8 cellular contexts compared by ENCODE assay signal in the genomic region with DNA sequence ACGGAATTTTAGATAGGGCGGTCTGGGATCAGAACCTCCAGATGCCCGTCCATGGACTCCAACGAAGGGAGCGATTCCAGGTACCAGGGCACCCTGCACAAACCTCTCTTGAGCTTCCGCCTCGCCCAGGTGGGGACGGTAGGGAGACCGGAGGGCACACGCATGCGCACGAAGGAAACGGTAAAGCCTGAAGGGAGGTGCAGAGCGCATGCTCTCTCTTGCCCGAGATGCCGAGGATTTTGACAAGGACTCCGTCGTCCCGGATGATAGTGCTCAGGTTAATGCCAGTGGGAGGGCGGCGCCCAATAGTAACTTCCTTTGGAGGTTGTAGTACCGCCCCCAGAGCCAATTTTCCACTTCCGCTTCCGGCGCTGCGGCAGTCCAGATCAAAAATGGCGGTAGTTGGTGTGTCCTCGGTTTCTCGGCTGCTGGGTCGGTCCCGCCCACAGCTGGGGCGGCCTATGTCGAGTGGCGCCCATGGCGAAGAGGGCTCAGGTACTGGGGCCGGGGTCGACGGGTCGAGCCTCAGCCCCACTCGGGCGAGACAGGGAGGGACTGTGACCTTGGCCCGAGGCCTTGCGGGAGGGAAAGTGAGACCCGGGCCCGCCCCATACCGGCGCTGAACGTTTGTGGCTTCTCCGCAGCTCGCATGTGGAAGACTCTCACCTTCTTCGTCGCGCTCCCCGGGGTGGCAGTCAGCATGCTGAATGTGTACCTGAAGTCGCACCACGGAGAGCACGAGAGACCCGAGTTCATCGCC. TPM values are rescaled to one million over a fixed set of nuclear protein-coding genes. Genes with fewer than 3 reads are reported as not detected.
DNase-seq lines count a peak whose midpoint lies in the region; ATAC-seq and TF ChIP-seq lines count a peak whose summit lies in the region.

Gene COX6A1 (plus strand): TSS at position 379 of the 760 bp plus-strand sequence. CDS start 14 bp downstream, at position 393.

- peaks cover 29% of the 10 kb centered on the region for H3K36me3 ChIP-seq in left ventricle myocardium inferior
- H3K36me3 ChIP-seq in prostate gland = peaks cover 0 to 2% of the 10 kb centered on the region in 2 donors
- H3K36me3 ChIP-seq in urinary bladder (ENCODE audit: insufficient read depth) = peaks cover 2% of the 10 kb centered on the region

- H3K27ac ChIP-seq in left ventricle myocardium inferior (replicated peaks) (peak within 1 kb of the TSS; percentile 95), prostate gland (peak within 1 kb of the TSS; percentile 75 to 76), urinary bladder (ENCODE audit: low read depth) (peak within 1 kb of the TSS; percentile 84)

- WGBS in prostate gland = under 1% methylated on average over 59 of the region's 59 CpGs
- WGBS in urinary bladder = under 1% methylated on average over 59 of the region's 59 CpGs

- H3K9me3 ChIP-seq in left ventricle myocardium inferior (replicated peaks) (no peaks in the 10 kb centered on the region), prostate gland (no peaks in the 10 kb centered on the region)

- peak within 1 kb of the TSS; percentile 93 for H3K27ac Mint-ChIP-seq in T-helper 1 cell treated with Interleukin-12 subunit alpha and Interleukin-12 subunit beta and Interleukin-4 antibody, amounts not matched to agents 30 μg/mL and 1 μg/mL, for 36 hours

- ATAC-seq in HG02884 (IDR thresholded peaks at IDR 0.05; ENCODE audit: unreplicated experiment) = peak; percentile 90

- TF ChIP-seq POLR2A in prostate gland (IDR thresholded peaks at IDR 0.05) = peak; percentile 31

- TF ChIP-seq CTCF in GM13977 (IDR thresholded peaks at IDR 0.05; ENCODE audit: extremely low read depth, insufficient read depth, missing control alignments) (peak; percentile 22), left ventricle myocardium inferior (IDR thresholded peaks at IDR 0.05; ENCODE audit: borderline replicate concordance) (no peak), prostate gland (IDR thresholded peaks at IDR 0.05) (peak in 1 of 4 experiments; percentile 36)

- H3K4me3 ChIP-seq in left ventricle myocardium inferior = peak within 1 kb of the TSS; percentile 94
- H3K4me3 ChIP-seq in prostate gland = peak within 1 kb of the TSS; percentile 63 to 87
- H3K4me3 ChIP-seq in urinary bladder (ENCODE audit: low read depth, low read length) = peak within 1 kb of the TSS; percentile 77

- DNase-seq in GM13977 (ENCODE audit: low spot score) (peak; percentile 97), NCI-H1694 (lab: John Stamatoyannopoulos, UW) (peak; percentile 98), amniotic stem cell (lab: John Stamatoyannopoulos, UW) (peak; percentile 95), left ventricle myocardium inferior (peak; percentile 95), prostate gland (ENCODE audit: low spot score) (peak; percentile 98)

- in situ Hi-C loops in GM13977 (cut with MboI; ENCODE audit: low pct_unique_long_range_greater_than_20kb, low sequenced_read_pairs, unreplicated experiment) = no loop called here

- H3K27me3 ChIP-seq in left ventricle myocardium inferior (ENCODE audit: low read depth) (peaks cover 6% of the 10 kb centered on the region), prostate gland (replicated peaks; ENCODE audit: insufficient read depth) (no peaks in the 10 kb centered on the region)

- H3K27me3 Mint-ChIP-seq in T-helper 1 cell treated with Interleukin-12 subunit alpha and Interleukin-12 subunit beta and Interleukin-4 antibody, amounts not matched to agents 30 μg/mL and 1 μg/mL, for 36 hours (ENCODE audit: low read depth) = no peaks in the 10 kb centered on the region

- peaks cover 16% of the 10 kb centered on the region for H3K4me1 Mint-ChIP-seq in T-helper 1 cell treated with Interleukin-12 subunit alpha and Interleukin-12 subunit beta and Interleukin-4 antibody, amounts not matched to agents 30 μg/mL and 1 μg/mL, for 36 hours (ENCODE audit: low read depth)

- H3K36me3 Mint-ChIP-seq in T-helper 1 cell treated with Interleukin-12 subunit alpha and Interleukin-12 subunit beta and Interleukin-4 antibody, amounts not matched to agents 30 μg/mL and 1 μg/mL, for 36 hours (ENCODE audit: low read depth) = peaks cover 17% of the 10 kb centered on the region

- H3K4me3 Mint-ChIP-seq in T-helper 1 cell treated with Interleukin-12 subunit alpha and Interleukin-12 subunit beta and Interleukin-4 antibody, amounts not matched to agents 30 μg/mL and 1 μg/mL, for 36 hours = peak within 1 kb of the TSS; percentile 97

- intact Hi-C loops in left ventricle myocardium inferior (cut with micrococcal nuclease) (loop anchor here (10.0 kb wide), 1 partner anchor 83 kb away; no protein-coding TSS in a partner anchor), prostate gland (cut with DNase I) (no loop called here)

- no peaks in the 10 kb centered on the region for H3K9me3 Mint-ChIP-seq in T-helper 1 cell treated with Interleukin-12 subunit alpha and Interleukin-12 subunit beta and Interleukin-4 antibody, amounts not matched to agents 30 μg/mL and 1 μg/mL, for 36 hours

- H3K4me1 ChIP-seq in left ventricle myocardium inferior = peaks cover 36% of the 10 kb centered on the region
- H3K4me1 ChIP-seq in prostate gland (replicated peaks) = no peaks in the 10 kb centered on the region
- H3K4me1 ChIP-seq in urinary bladder (ENCODE audit: insufficient read depth) = no peaks in the 10 kb centered on the region

RNA-seq across cellular contexts. Expression of gene COX6A1, which starts in this region (rescaled TPM):
- total RNA-seq in left ventricle myocardium inferior = 142 TPM
- total RNA-seq in prostate gland = 100 to 1,000 TPM; 616 to 965 TPM
- total RNA-seq in urinary bladder = 278 TPM
- polyA plus RNA-seq in urinary bladder = 715 TPM

Comparison
In these comparisons a context has a peak if more than half of its experiments do, and no peak if none do; other contexts are left out.
1. Peak in every context shown above with its lines: DNase-seq, ATAC-seq, H3K4me3 ChIP-seq and H3K27ac ChIP-seq.